In genomic region chr7:87253589-87254087, GRCh38 we compare ENCODE assay signal across 9 cellular contexts.
"Had no signal": no experiment of that assay in that cellular context is flagged by ENCODE, and none has a peak within 500 bp of the region (broad histone marks: within the 10 kb centered on the region; RNA-seq: fewer than 3 reads in every experiment).

No MANE protein-coding gene starts in this region.

- H3K9me3 ChIP-seq: HAP-1 had no signal

- ATAC-seq: HCT116, HepG2 had no signal

- H3K36me3 ChIP-seq: HAP-1 had no signal

- FAIRE-seq: HepG2 had no signal

- H3K27ac ChIP-seq: GM23248, HL-60 had no signal

- H3K4me3 ChIP-seq: GM23248, HAP-1 had no signal

- DNase-seq: GM23248, GOT3, H7, HFFc6, KG1 had no signal

- H3K9ac ChIP-seq: GM23248 had no signal

- H3K4me1 ChIP-seq: HAP-1 had no signal

- H2AFZ ChIP-seq: GM23248 had no signal
